Comparison of ENCODE assay signal across 16 cellular contexts in genomic region chr18:23243178-23243577, GRCh38.
DNase-seq lines count a peak whose midpoint lies in the region; ATAC-seq, FAIRE-seq and TF ChIP-seq lines count a peak whose summit lies in the region.
"Had no signal": no experiment of that assay in that cellular context is flagged by ENCODE, and none has a peak within 500 bp of the region (broad histone marks: within the 10 kb centered on the region; RNA-seq: fewer than 3 reads in every experiment).

No MANE protein-coding gene starts in this region.

- TF ChIP-seq CTCF in brain microvascular endothelial cell (IDR thresholded peaks at IDR 0.05; ENCODE audit: low read depth, low read length, missing control alignments) (peak; percentile 7), testis (IDR thresholded peaks at IDR 0.05) (no peak)

- H3K36me3 ChIP-seq in brain microvascular endothelial cell (replicated peaks) (peaks cover 7% of the 10 kb centered on the region), testis (ENCODE audit: low read depth, missing control alignments) (no peaks in the 10 kb centered on the region)
- H3K36me3 ChIP-seq: right atrium auricular region had no signal

- peaks cover 2% of the 10 kb centered on the region for H3K36me3 Mint-ChIP-seq in activated CD4-positive, alpha-beta T cell treated with anti-CD3 and anti-CD28 coated beads for 36 hours (ENCODE audit: low read depth)

- in situ Hi-C loops in brain microvascular endothelial cell (cut with HindIII; ENCODE audit: low pct_ligation_motif_present, low sequenced_read_pairs), result no loop called here

- H3K27me3 ChIP-seq in brain microvascular endothelial cell (replicated peaks), result no peaks in the 10 kb centered on the region
- no peaks in the 10 kb centered on the region for H3K27me3 ChIP-seq in testis
- H3K27me3 ChIP-seq: right atrium auricular region had no signal

- H3K4me1 ChIP-seq in testis, result peaks cover 7% of the 10 kb centered on the region

- TF ChIP-seq POLR2A in testis (IDR thresholded peaks at IDR 0.05), result no peak

- H3K4me3 Mint-ChIP-seq in activated CD4-positive, alpha-beta T cell treated with anti-CD3 and anti-CD28 coated beads for 36 hours, result no peak overlapping the region
- H3K4me3 Mint-ChIP-seq: T-helper 1 cell treated with Interleukin-12 subunit alpha and Interleukin-12 subunit beta and Interleukin-4 antibody, amounts not matched to agents 30 μg/mL and 1 μg/mL, for 36 hours had no signal

- H3K9me3 Mint-ChIP-seq in activated CD4-positive, alpha-beta T cell treated with anti-CD3 and anti-CD28 coated beads for 36 hours (ENCODE audit: low read depth), result no peaks in the 10 kb centered on the region
- H3K9me3 Mint-ChIP-seq: T-helper 1 cell treated with Interleukin-12 subunit alpha and Interleukin-12 subunit beta and Interleukin-4 antibody, amounts not matched to agents 30 μg/mL and 1 μg/mL, for 36 hours had no signal

- POLR2A ChIA-PET in activated CD4-positive, alpha-beta T cell treated with anti-CD3 and anti-CD28 coated beads for 36 hours (lab: Charles Lee), result no interaction called here

- 90 to 95% methylated on average over 3 of the region's 3 CpGs for WGBS in testis, 2 donors

- peaks cover 10% of the 10 kb centered on the region for H3K4me1 Mint-ChIP-seq in activated CD4-positive, alpha-beta T cell treated with anti-CD3 and anti-CD28 coated beads for 36 hours

- peak; percentile 91 for FAIRE-seq in GM19239 (lab: Jason Lieb, UNC)
- FAIRE-seq: islet of Langerhans had no signal

- H3K4me3 ChIP-seq in brain microvascular endothelial cell (ENCODE audit: low read depth, low read length), result no peak overlapping the region
- H3K4me3 ChIP-seq in testis, result no peak overlapping the region
- H3K4me3 ChIP-seq: right atrium auricular region had no signal

- no peaks in the 10 kb centered on the region for H3K9me3 ChIP-seq in testis
- H3K9me3 ChIP-seq: right atrium auricular region had no signal

- H3K27me3 Mint-ChIP-seq in activated CD4-positive, alpha-beta T cell treated with anti-CD3 and anti-CD28 coated beads for 36 hours, result no peaks in the 10 kb centered on the region

- H3K27ac Mint-ChIP-seq in activated CD4-positive, alpha-beta T cell treated with anti-CD3 and anti-CD28 coated beads for 36 hours, result no peak overlapping the region
- H3K27ac Mint-ChIP-seq: T-helper 1 cell treated with Interleukin-12 subunit alpha and Interleukin-12 subunit beta and Interleukin-4 antibody, amounts not matched to agents 30 μg/mL and 1 μg/mL, for 36 hours had no signal

- no peak overlapping the region for H3K27ac ChIP-seq in brain microvascular endothelial cell
- H3K27ac ChIP-seq in testis, result no peak overlapping the region
- H3K27ac ChIP-seq: foreskin keratinocyte, right atrium auricular region had no signal

- CTCF ChIA-PET in activated CD4-positive, alpha-beta T cell treated with anti-CD3 and anti-CD28 coated beads for 36 hours (lab: Charles Lee), result no interaction called here

- no peak for ATAC-seq in activated CD4-positive, alpha-beta T cell treated with anti-CD3 and anti-CD28 coated beads for 36 hours
- ATAC-seq in stimulated activated naive CD8-positive, alpha-beta T cell treated with anti-CD3 and anti-CD28 coated beads, Interleukin-15, Interleukin-2, amounts not matched to agents 100 U/mL and 50 U/mL, for 24 hours, result no peak
- ATAC-seq: foreskin keratinocyte, PC-3 had no signal

- intact Hi-C loops in activated CD4-positive, alpha-beta T cell treated with anti-CD3 and anti-CD28 coated beads for 36 hours (cut with DNase I, micrococcal nuclease), result no loop called here
- intact Hi-C loops in testis (cut with DNase I; ENCODE audit: low total_unique reads), result no loop called here

- DNase-seq in COLO668 (lab: John Stamatoyannopoulos, UW; ENCODE audit: unreplicated experiment) (peak; percentile 37), GM19239 (ENCODE audit: insufficient read length, low spot score) (peak; percentile 39), NCI-H345 (lab: John Stamatoyannopoulos, UW) (peak; percentile 40), brain microvascular endothelial cell (no peak), testis (no peak)
- DNase-seq in activated CD4-positive, alpha-beta T cell treated with anti-CD3 and anti-CD28 coated beads for 36 hours, result no peak
- no peak for DNase-seq in stimulated activated naive CD8-positive, alpha-beta T cell treated with anti-CD3 and anti-CD28 coated beads, Interleukin-15, Interleukin-2, amounts not matched to agents 100 U/mL and 50 U/mL, for 24 hours
- no peak for DNase-seq in stimulated activated naive CD4-positive, alpha-beta T cell (lab: John Stamatoyannopoulos, UW)
- DNase-seq: activated CD4-positive, alpha-beta T cell treated with anti-CD3 and anti-CD28 coated beads, Interleukin-2, amount 50 U/mL, for 48 hours; activated gamma-delta T cell; effector CD8-positive, alpha-beta T cell; foreskin keratinocyte; PC-3 had no signal

Comparison
In these comparisons a context has a peak if more than half of its experiments do, and no peak if none do; other contexts are left out.
1. DNase-seq: peak in COLO668 (single experiment), GM19239 (single experiment) and NCI-H345 (single experiment); none in brain microvascular endothelial cell (single experiment), activated CD4-positive, alpha-beta T cell treated with anti-CD3 and anti-CD28 coated beads for 36 hours (single experiment), stimulated activated naive CD8-positive, alpha-beta T cell treated with anti-CD3 and anti-CD28 coated beads, Interleukin-15, Interleukin-2, amounts not matched to agents 100 U/mL and 50 U/mL, for 24 hours (single experiment), stimulated activated naive CD4-positive, alpha-beta T cell (0 of 6) and testis (single experiment).